In genomic region chr2:69118609-69119008, GRCh38 we compare ENCODE assay signal across 17 cellular contexts.
DNase-seq lines count a peak whose midpoint lies in the region; ATAC-seq and TF ChIP-seq lines count a peak whose summit lies in the region.
"Had no signal": no experiment of that assay in that cellular context is flagged by ENCODE, and none has a peak within 500 bp of the region (broad histone marks: within the 10 kb centered on the region; RNA-seq: fewer than 3 reads in every experiment).

No MANE protein-coding gene starts in this region.

- H3K9me3 ChIP-seq in tibial nerve, result no peaks in the 10 kb centered on the region
- H3K9me3 ChIP-seq: BLaER1 had no signal

- no peak overlapping the region for H3K4me3 ChIP-seq in astrocyte of the cerebellum (ENCODE audit: low read depth, low read length)
- H3K4me3 ChIP-seq in skin epidermis, result no peak overlapping the region
- H3K4me3 ChIP-seq in tibial nerve, result no peak overlapping the region
- H3K4me3 ChIP-seq: BLaER1 had no signal

- DNase-seq in GM04504 (ENCODE audit: low read depth) (peak; percentile 23), astrocyte of the cerebellum (ENCODE audit: low read depth) (peak; percentile 79), foreskin melanocyte (peak; percentile 15), T-helper 1 cell (no peak), SW480 (ENCODE audit: low spot score) (no peak), tibial nerve (ENCODE audit: low spot score in 2 of 2) (no peak)
- DNase-seq: activated CD4-positive, CD25-positive, alpha-beta regulatory T cell treated with anti-CD3 and anti-CD28 coated beads, Interleukin-2, amount 50 U/mL, for 72 hours; activated CD8-positive, alpha-beta memory T cell treated with anti-CD3 and anti-CD28 coated beads, Interleukin-2, amount 50 U/mL, for 48 hours; HCEC 1CT; left ventricle myocardium superior; NCI-H1417; NCI-H446 treated with DMSO at 0.1 percent for 48 hours; stimulated activated naive CD8-positive, alpha-beta T cell treated with anti-CD3 and anti-CD28 coated beads, Interleukin-15, amount 100 ng/mL, for 72 hours had no signal

- H3K4me1 ChIP-seq in tibial nerve, result peaks cover 0 to 27% (median 5%) of the 10 kb centered on the region in 4 donors
- H3K4me1 ChIP-seq: BLaER1 had no signal

- H3K27me3 ChIP-seq in tibial nerve, result no peaks in the 10 kb centered on the region
- H3K27me3 ChIP-seq: BLaER1 had no signal

- peak overlapping the region in 19 of 21 experiments; percentile 0 to 74 (median 37) for H3K27ac ChIP-seq in skin epidermis
- peak overlapping the region in 2 of 4 donors; percentile 56 to 59 for H3K27ac ChIP-seq in tibial nerve
- H3K27ac ChIP-seq: BLaER1 had no signal

- 53 to 67% methylated on average over 13 of the region's 13 CpGs for WGBS in tibial nerve, 2 donors

- H3K36me3 ChIP-seq in tibial nerve, result peaks cover 0 to 4% (median 0%) of the 10 kb centered on the region in 3 donors
- H3K36me3 ChIP-seq: BLaER1 had no signal

- TF ChIP-seq EP300 in tibial nerve (IDR thresholded peaks at IDR 0.05), result no peak

- ATAC-seq in esophagus mucosa, result no peak
- ATAC-seq: left ventricle myocardium superior; natural killer cell treated with Interleukin-12 subunit alpha and Interleukin-12 subunit beta and Interleukin-15 and Interleukin-18, amount 100 ng/mL, for 72 hours; stimulated activated naive CD8-positive, alpha-beta T cell treated with anti-CD3 and anti-CD28 coated beads, Interleukin-15, amount 100 ng/mL, for 72 hours had no signal

- no peak for TF ChIP-seq POLR2A in tibial nerve (IDR thresholded peaks at IDR 0.05)

- in situ Hi-C loops in astrocyte of the cerebellum (cut with HindIII; ENCODE audit: low sequenced_read_pairs), result loop anchor here (25.0 kb wide), 1 partner anchor 106 kb away; the partner anchor contains the start of gene ANTXR1

- no peak for TF ChIP-seq CTCF in astrocyte of the cerebellum (IDR thresholded peaks at IDR 0.05; ENCODE audit: low read depth, low read length, missing control alignments)
- no peak for TF ChIP-seq CTCF in tibial nerve (IDR thresholded peaks at IDR 0.05)

Comparison
In these comparisons a context has a peak if more than half of its experiments do, and no peak if none do; other contexts are left out.
1. DNase-seq: peak in GM04504 (single experiment), astrocyte of the cerebellum (single experiment) and foreskin melanocyte (single experiment); none in T-helper 1 cell (0 of 5), SW480 (single experiment) and tibial nerve (0 of 2).